Comparison of ENCODE assay signal across 8 cellular contexts in genomic region chr22:43185860-43186261, GRCh38. TPM values are rescaled to one million over a fixed set of nuclear protein-coding genes. Genes with fewer than 3 reads are reported as not detected.
DNase-seq lines count a peak whose midpoint lies in the region; ATAC-seq, FAIRE-seq and TF ChIP-seq lines count a peak whose summit lies in the region.

No MANE protein-coding gene starts in this region.

- no peaks in the 10 kb centered on the region for H3K9me3 Mint-ChIP-seq in GM23338
- peaks cover 0 to 4% (median 0%) of the 10 kb centered on the region in 11 donors for H3K9me3 Mint-ChIP-seq in naive thymus-derived CD4-positive, alpha-beta T cell

- H3K4me3 Mint-ChIP-seq in GM23338 = peak overlapping the region; percentile 80
- H3K4me3 Mint-ChIP-seq in naive thymus-derived CD4-positive, alpha-beta T cell = peak overlapping the region; percentile 59 to 83 (median 70)

- no peaks in the 10 kb centered on the region for H3K36me3 ChIP-seq in GM23338 (ENCODE audit: insufficient read depth)
- peaks cover 15% of the 10 kb centered on the region; the same call in 1 of the 2 replicates for H3K36me3 ChIP-seq in SK-N-MC (ENCODE audit: insufficient read depth, low read length)
- peaks cover 0 to 7% (median 0%) of the 10 kb centered on the region in 3 experiments for H3K36me3 ChIP-seq in naive thymus-derived CD4-positive, alpha-beta T cell (ENCODE audit: control insufficient read depth in 2 of 3, insufficient read depth in 3 of 3, low read length in 3 of 3)

- peaks cover 33% of the 10 kb centered on the region for H3K79me2 ChIP-seq in GM23338 (replicated peaks; ENCODE audit: insufficient read depth)

- no peak overlapping the region for H3K27ac ChIP-seq in GM23338 (ENCODE audit: low read depth)
- no peak overlapping the region for H3K27ac ChIP-seq in SK-N-MC
- H3K27ac ChIP-seq in naive thymus-derived CD4-positive, alpha-beta T cell (ENCODE audit: low read depth, low read length) = peak overlapping the region; percentile 78

- H3K4me3 ChIP-seq in AG04449 (ENCODE audit: low read depth, low read length) (peak overlapping the region; percentile 67), GM23338 (peak overlapping the region; percentile 93), SK-N-MC (peak overlapping the region; percentile 98)
- peak overlapping the region; percentile 65 for H3K4me3 ChIP-seq in naive thymus-derived CD4-positive, alpha-beta T cell (ENCODE audit: low read length)

- no peaks in the 10 kb centered on the region for H3K9me3 ChIP-seq in SK-N-MC (ENCODE audit: low read depth, low read length)
- H3K9me3 ChIP-seq in naive thymus-derived CD4-positive, alpha-beta T cell (ENCODE audit: control insufficient read depth in 2 of 3, low read length in 3 of 3) = no peaks in the 10 kb centered on the region

- peak overlapping the region; percentile 96 for H3K9ac ChIP-seq in SK-N-MC (ENCODE audit: insufficient read length)

- H3K36me3 Mint-ChIP-seq in GM23338 (ENCODE audit: low read depth) = peaks cover 17% of the 10 kb centered on the region
- H3K36me3 Mint-ChIP-seq in naive thymus-derived CD4-positive, alpha-beta T cell = peaks cover 0 to 8% (median 0%) of the 10 kb centered on the region in 5 donors

- H3K27me3 Mint-ChIP-seq in GM23338 (ENCODE audit: insufficient read depth, low read depth, poor library complexity) = peaks cover 3% of the 10 kb centered on the region
- H3K27me3 Mint-ChIP-seq in naive thymus-derived CD4-positive, alpha-beta T cell = peaks cover 0 to 4% (median 0%) of the 10 kb centered on the region in 5 donors

- CTCF ChIA-PET in AG04449 (lab: Yijun Ruan, JAX) = no interaction called here
- CTCF ChIA-PET in naive thymus-derived CD4-positive, alpha-beta T cell (lab: Charles Lee) = no interaction called here

- no peak overlapping the region for H3K27ac Mint-ChIP-seq in GM23338
- H3K27ac Mint-ChIP-seq in naive thymus-derived CD4-positive, alpha-beta T cell = peak overlapping the region in 7 of 9 donors; percentile 10 to 65 (median 33)

- TF ChIP-seq CTCF in AG04449 (IDR thresholded peaks at IDR 0.05; ENCODE audit: insufficient read depth, low read length, missing control alignments) (no peak), GM23338 (conservative IDR thresholded peaks at IDR 0.05; ENCODE audit: low read depth in 2 of 2) (no peak)

- ATAC-seq in GM23338 (peak; percentile 21), esophagus mucosa (peak; percentile 2), HG02884 (IDR thresholded peaks at IDR 0.05; ENCODE audit: unreplicated experiment) (no peak)
- no peak for ATAC-seq in naive thymus-derived CD4-positive, alpha-beta T cell

- H3K9me2 ChIP-seq in GM23338 (ENCODE audit: insufficient read depth) = no peaks in the 10 kb centered on the region

- 0 out of 2 replicates have a peak overlapping the region, but pooled peaks have one; percentile 32 for H2AFZ ChIP-seq in GM23338

- peaks cover 6% of the 10 kb centered on the region for H3F3A ChIP-seq in GM23338 (replicated peaks; ENCODE audit: low read depth)

- peak overlapping the region; percentile 100 for H3K4me2 ChIP-seq in GM23338

- H3K27me3 ChIP-seq in GM23338 (ENCODE audit: insufficient read depth) = no peaks in the 10 kb centered on the region
- no peaks in the 10 kb centered on the region for H3K27me3 ChIP-seq in naive thymus-derived CD4-positive, alpha-beta T cell (ENCODE audit: control insufficient read depth in 2 of 2, insufficient read depth in 2 of 2, low read length in 2 of 2)

- H3K4me1 Mint-ChIP-seq in GM23338 = peaks cover 23% of the 10 kb centered on the region
- H3K4me1 Mint-ChIP-seq in naive thymus-derived CD4-positive, alpha-beta T cell = peaks cover 5 to 36% (median 24%) of the 10 kb centered on the region in 7 donors

- DNase-seq in AG04449 (ENCODE audit: low read depth, low spot score) (no peak), GM23338 (ENCODE audit: low spot score) (peak; percentile 43), SK-N-MC (ENCODE audit: low read depth, low spot score) (no peak), RCC 7860 (ENCODE audit: low spot score) (no peak), NCI-H226 (no peak)
- DNase-seq in naive thymus-derived CD4-positive, alpha-beta T cell = no peak

- POLR2A ChIA-PET in AG04449 (lab: Yijun Ruan, JAX) = interaction anchor here (0.7 to 1.1 kb wide), 2 partner anchors 17 to 196 kb away, joined by 3 read pairs; no protein-coding TSS in a partner anchor
- POLR2A ChIA-PET in naive thymus-derived CD4-positive, alpha-beta T cell (lab: Charles Lee) = interaction anchor here (2.2 kb wide), 1 partner anchor 34 kb away, joined by 17 read pairs; the partner anchor contains the start of gene TSPO

- H4K20me1 ChIP-seq in GM23338 (replicated peaks; ENCODE audit: insufficient read depth) = peaks cover 12% of the 10 kb centered on the region; the same call in 1 of the 2 replicates

- intact Hi-C loops in naive thymus-derived CD4-positive, alpha-beta T cell (cut with micrococcal nuclease) = loop anchor here (2.0 to 10.0 kb wide), 5 partner anchors 33 to 626 kb away; partner anchors contain the start of genes ARFGAP3 (in 1 of the 2) and EFCAB6 (in 1 of the 2)

- FAIRE-seq in RCC 7860 (lab: Jason Lieb, UNC) = no peak

- peaks cover 4% of the 10 kb centered on the region; the same call in 1 of the 2 replicates for H3K4me1 ChIP-seq in GM23338 (ENCODE audit: insufficient read depth)
- H3K4me1 ChIP-seq in naive thymus-derived CD4-positive, alpha-beta T cell (ENCODE audit: control insufficient read depth in 2 of 2, insufficient read depth in 2 of 2, low read length in 2 of 2) = peaks cover 18% of the 10 kb centered on the region in 2 donors

TF ChIP-seq in GM23338, 12 proteins besides CTCF, POLR2A, EP300 and RAD21 (continues in another document):
- TF ChIP-seq NANOG (IDR thresholded peaks at IDR 0.05; ENCODE audit: borderline replicate concordance) = no peak
- TF ChIP-seq REST (IDR thresholded peaks at IDR 0.05; ENCODE audit: unreplicated experiment) = no peak
- no peak for TF ChIP-seq EZH2phosphoT487 (IDR thresholded peaks at IDR 0.05; ENCODE audit: unreplicated experiment)
- TF ChIP-seq ZNF114 (CRISPR knock-in tag; IDR thresholded peaks at IDR 0.05) = no peak
- no peak for TF ChIP-seq JUNB (IDR thresholded peaks at IDR 0.05; ENCODE audit: unreplicated experiment)
- TF ChIP-seq CREB1 (CRISPR knock-in tag; IDR thresholded peaks at IDR 0.05; ENCODE audit: low read depth) = no peak
- TF ChIP-seq ZNF331 (CRISPR knock-in tag; IDR thresholded peaks at IDR 0.05; ENCODE audit: low read depth) = no peak
- TF ChIP-seq ETS1 (IDR thresholded peaks at IDR 0.05) = no peak
- TF ChIP-seq POLR2AphosphoS5 (IDR thresholded peaks at IDR 0.05; ENCODE audit: low read depth) = no peak

RNA-seq across cellular contexts. Expression of gene TTLL12, which starts 1.1 kb away (rescaled TPM):
- 129 and 147 TPM in 2 replicates for total RNA-seq in GM23338 (2014; rRNA removed; shearing (Covaris generic))
- polyA plus RNA-seq in GM23338 (2016; fragmentation: Nextera tagmentation; extraction: Ambion mirVana) = 43.9 and 46.7 TPM in 2 replicates
- 120 TPM for total RNA-seq in esophagus mucosa
- 10 to 100 TPM; 15.6 to 43.7 (median 29.6) TPM for total RNA-seq in naive thymus-derived CD4-positive, alpha-beta T cell
- 10 to 100 TPM; 15.6 to 28.2 TPM for polyA plus RNA-seq in naive thymus-derived CD4-positive, alpha-beta T cell

RNA-seq across cellular contexts. Expression of gene TSPO, which starts 34.5 kb away (rescaled TPM):
- 42.5 and 44.7 TPM in 2 replicates for total RNA-seq in GM23338 (2014; rRNA removed; shearing (Covaris generic))
- polyA plus RNA-seq in GM23338 (2016; fragmentation: Nextera tagmentation; extraction: Ambion mirVana) = 32.3 and 34.6 TPM in 2 replicates
- 435 TPM for total RNA-seq in esophagus mucosa
- total RNA-seq in naive thymus-derived CD4-positive, alpha-beta T cell = 100 to 1,000 TPM in 2 of 5 experiments, 10 to 100 TPM in 3; 56.1 to 190 (median 61.5) TPM
- 100 to 1,000 TPM; 341 to 357 TPM for polyA plus RNA-seq in naive thymus-derived CD4-positive, alpha-beta T cell

RNA-seq across cellular contexts. Expression of gene MCAT, which starts 42.7 kb away (rescaled TPM):
- 12.3 and 16.9 TPM in 2 replicates for total RNA-seq in GM23338 (2014; rRNA removed; shearing (Covaris generic))
- polyA plus RNA-seq in GM23338 (2016; fragmentation: Nextera tagmentation; extraction: Ambion mirVana) = 9.7 and 10.4 TPM in 2 replicates
- total RNA-seq in esophagus mucosa = 14.9 TPM
- total RNA-seq in naive thymus-derived CD4-positive, alpha-beta T cell = 10 to 100 TPM in 3 of 5 experiments, 1 to 10 TPM in 2; 7.1 to 17.9 (median 10.5) TPM
- 10 to 100 TPM in 1 of 2 donors, 1 to 10 TPM in 1; 8.9 to 11.7 TPM for polyA plus RNA-seq in naive thymus-derived CD4-positive, alpha-beta T cell

Comparison
In these comparisons a context has a peak if more than half of its experiments do, and no peak if none do; other contexts are left out.
1. ATAC-seq: peak in GM23338 (single experiment) and esophagus mucosa (single experiment); none in naive thymus-derived CD4-positive, alpha-beta T cell (single experiment) and HG02884 (single experiment).
2. Peak in every context shown above with its lines, with median percentiles within 50 percentile points of each other: H3K4me3 ChIP-seq.